9 cellular contexts compared by ENCODE assay signal in genomic region chr14:61585598-61586538, GRCh38.
DNase-seq lines count a peak whose midpoint lies in the region; ATAC-seq, FAIRE-seq and TF ChIP-seq lines count a peak whose summit lies in the region.
"Had no signal": no experiment of that assay in that cellular context is flagged by ENCODE, and none has a peak within 500 bp of the region (broad histone marks: within the 10 kb centered on the region; RNA-seq: fewer than 3 reads in every experiment).

No MANE protein-coding gene starts in this region.

- peak overlapping the region; percentile 16 for H3K27ac Mint-ChIP-seq in T-helper 1 cell treated with Interleukin-12 subunit alpha and Interleukin-12 subunit beta and Interleukin-4 antibody, amounts not matched to agents 30 μg/mL and 1 μg/mL, for 36 hours
- peak overlapping the region; percentile 97 for H3K27ac Mint-ChIP-seq in mesothelial cell of epicardium
- no peak overlapping the region for H3K27ac Mint-ChIP-seq in WTC11
- H3K27ac Mint-ChIP-seq in endothelial cell (ENCODE audit: unreplicated experiment), result no peak overlapping the region

- no peak overlapping the region for H3K4me3 Mint-ChIP-seq in T-helper 1 cell treated with Interleukin-12 subunit alpha and Interleukin-12 subunit beta and Interleukin-4 antibody, amounts not matched to agents 30 μg/mL and 1 μg/mL, for 36 hours
- no peak overlapping the region for H3K4me3 Mint-ChIP-seq in mesothelial cell of epicardium
- no peak overlapping the region for H3K4me3 Mint-ChIP-seq in WTC11
- no peak overlapping the region for H3K4me3 Mint-ChIP-seq in endothelial cell (ENCODE audit: unreplicated experiment)

- peak overlapping the region in 49 of 59 donors; percentile 3 to 89 (median 50) for H3K27ac ChIP-seq in dorsolateral prefrontal cortex

- POLR2A ChIA-PET in WTC11 (lab: Charles Lee), result no interaction called here

- no peaks in the 10 kb centered on the region for H3K27me3 ChIP-seq in dorsolateral prefrontal cortex

- peaks cover 8% of the 10 kb centered on the region for H3K36me3 Mint-ChIP-seq in T-helper 1 cell treated with Interleukin-12 subunit alpha and Interleukin-12 subunit beta and Interleukin-4 antibody, amounts not matched to agents 30 μg/mL and 1 μg/mL, for 36 hours (ENCODE audit: low read depth)
- no peaks in the 10 kb centered on the region for H3K36me3 Mint-ChIP-seq in mesothelial cell of epicardium
- H3K36me3 Mint-ChIP-seq in WTC11, result no peaks in the 10 kb centered on the region
- no peaks in the 10 kb centered on the region for H3K36me3 Mint-ChIP-seq in endothelial cell (ENCODE audit: low read depth, unreplicated experiment)

- FAIRE-seq in urothelium cell line (lab: Jason Lieb, UNC), result peak; percentile 5

- H3K27me3 Mint-ChIP-seq in T-helper 1 cell treated with Interleukin-12 subunit alpha and Interleukin-12 subunit beta and Interleukin-4 antibody, amounts not matched to agents 30 μg/mL and 1 μg/mL, for 36 hours (ENCODE audit: low read depth), result peaks cover 8% of the 10 kb centered on the region
- H3K27me3 Mint-ChIP-seq in mesothelial cell of epicardium (ENCODE audit: low read depth) (no peaks in the 10 kb centered on the region), WTC11 (ENCODE audit: low read depth) (no peaks in the 10 kb centered on the region), endothelial cell (ENCODE audit: unreplicated experiment) (no peaks in the 10 kb centered on the region)

- no peak for TF ChIP-seq CTCF in dorsolateral prefrontal cortex (IDR thresholded peaks at IDR 0.05 in 54 of 56, conservative IDR thresholded peaks at IDR 0.05 in 2 of 56; ENCODE audit: low read depth in 1 of 56, partially characterized antibody in 56 of 56)
- TF ChIP-seq CTCF in mesothelial cell of epicardium (IDR thresholded peaks at IDR 0.05; ENCODE audit: unreplicated experiment), result no peak
- no peak for TF ChIP-seq CTCF in WTC11 (IDR thresholded peaks at IDR 0.05)
- no peak for TF ChIP-seq CTCF in endothelial cell (IDR thresholded peaks at IDR 0.05; ENCODE audit: unreplicated experiment)

- CTCF ChIA-PET in WTC11 (lab: Charles Lee), result interaction anchor here (1.5 kb wide), 1 partner anchor 23 kb away, joined by 4 read pairs; no protein-coding TSS in a partner anchor

- peaks cover 39% of the 10 kb centered on the region for H3K4me1 Mint-ChIP-seq in T-helper 1 cell treated with Interleukin-12 subunit alpha and Interleukin-12 subunit beta and Interleukin-4 antibody, amounts not matched to agents 30 μg/mL and 1 μg/mL, for 36 hours (ENCODE audit: low read depth)
- peaks cover 23% of the 10 kb centered on the region for H3K4me1 Mint-ChIP-seq in mesothelial cell of epicardium
- peaks cover 22% of the 10 kb centered on the region for H3K4me1 Mint-ChIP-seq in WTC11
- H3K4me1 Mint-ChIP-seq in endothelial cell (ENCODE audit: unreplicated experiment), result peaks cover 2% of the 10 kb centered on the region

- H3K9me3 Mint-ChIP-seq in T-helper 1 cell treated with Interleukin-12 subunit alpha and Interleukin-12 subunit beta and Interleukin-4 antibody, amounts not matched to agents 30 μg/mL and 1 μg/mL, for 36 hours, result no peaks in the 10 kb centered on the region
- H3K9me3 Mint-ChIP-seq in mesothelial cell of epicardium (no peaks in the 10 kb centered on the region), WTC11 (no peaks in the 10 kb centered on the region), endothelial cell (ENCODE audit: unreplicated experiment) (no peaks in the 10 kb centered on the region)

- no peak for DNase-seq in T-helper 1 cell
- DNase-seq in dorsolateral prefrontal cortex, result peak in 4 of 10 donors; percentile 31 to 53 (median 46)
- no peak for DNase-seq in mesothelial cell of epicardium (ENCODE audit: low spot score in 2 of 2, unreplicated experiment in 2 of 2)
- no peak for DNase-seq in urothelium cell line (ENCODE audit: low spot score)
- DNase-seq in WTC11 (ENCODE audit: low spot score), result no peak
- DNase-seq in GOT3 (lab: John Stamatoyannopoulos, UW), result no peak
- DNase-seq in endothelial cell (ENCODE audit: low spot score), result no peak
- DNase-seq: Kasumi-1 had no signal

- intact Hi-C loops in dorsolateral prefrontal cortex (cut with DNase I), result no loop called here

- no peak overlapping the region for H3K4me3 ChIP-seq in dorsolateral prefrontal cortex

- no peak for ATAC-seq in WTC11

TF ChIP-seq in WTC11, 78 proteins besides CTCF, POLR2A, EP300 and RAD21:
- TF ChIP-seq CREM (CRISPR knock-in tag; IDR thresholded peaks at IDR 0.05) (no peak), ZNF317 (CRISPR knock-in tag; IDR thresholded peaks at IDR 0.05; ENCODE audit: borderline replicate concordance, low read depth) (no peak), NR1H2 (CRISPR knock-in tag; IDR thresholded peaks at IDR 0.05) (no peak), USF2 (CRISPR knock-in tag; IDR thresholded peaks at IDR 0.05) (no peak), RELA (CRISPR knock-in tag; IDR thresholded peaks at IDR 0.05; ENCODE audit: borderline replicate concordance) (no peak)

Comparison
In these comparisons a context has a peak if more than half of its experiments do, and no peak if none do; other contexts are left out.
1. H3K27ac Mint-ChIP-seq: peak in T-helper 1 cell treated with Interleukin-12 subunit alpha and Interleukin-12 subunit beta and Interleukin-4 antibody, amounts not matched to agents 30 μg/mL and 1 μg/mL, for 36 hours (single experiment) and mesothelial cell of epicardium (single experiment); none in WTC11 (single experiment) and endothelial cell (single experiment).